34 cellular contexts compared by ENCODE assay signal in genomic region chr4:183145773-183146172, GRCh38.
"Had no signal": no experiment of that assay in that cellular context is flagged by ENCODE, and none has a peak within 500 bp of the region (broad histone marks: within the 10 kb centered on the region; RNA-seq: fewer than 3 reads in every experiment).

No MANE protein-coding gene starts in this region.

- H3K4me1 Mint-ChIP-seq: activated CD4-positive, alpha-beta T cell treated with anti-CD3 and anti-CD28 coated beads for 36 hours; activated CD4-positive, alpha-beta T cell treated with anti-CD3 and anti-CD28 coated beads, Interleukin-2, amount 10 ng/mL, durations not matched to agents 24 days and 14 days; activated CD8-positive, alpha-beta memory T cell treated with anti-CD3 and anti-CD28 coated beads, Interleukin-2, amount 10 ng/mL, durations not matched to agents 7 days and 5 days had no signal

- H3K4me3 ChIP-seq: adrenal gland, ascending aorta, esophagus squamous epithelium had no signal

- H3K27ac Mint-ChIP-seq: activated CD4-positive, alpha-beta memory T cell treated with anti-CD3 and anti-CD28 coated beads for 36 hours; activated CD4-positive, alpha-beta T cell treated with anti-CD3 and anti-CD28 coated beads for 36 hours; activated CD4-positive, alpha-beta T cell treated with anti-CD3 and anti-CD28 coated beads, Interleukin-2, amount 10 ng/mL, durations not matched to agents 24 days and 14 days; activated CD8-positive, alpha-beta memory T cell treated with anti-CD3 and anti-CD28 coated beads, Interleukin-2, amount 10 ng/mL, durations not matched to agents 7 days and 5 days; activated CD8-positive, alpha-beta T cell treated with anti-CD3 and anti-CD28 coated beads, Interleukin-2, amount 10 ng/mL, durations not matched to agents 7 days and 5 days; activated naive CD4-positive, alpha-beta T cell treated with anti-CD3 and anti-CD28 coated beads for 36 hours; activated naive CD4-positive, alpha-beta T cell treated with anti-CD3 and anti-CD28 coated beads, Interleukin-2, amount 50 U/mL, for 24 hours; activated naive CD8-positive, alpha-beta T cell treated with anti-CD3 and anti-CD28 coated beads for 36 hours; activated naive CD8-positive, alpha-beta T cell treated with anti-CD3 and anti-CD28 coated beads, Interleukin-2, amount 50 U/mL, for 24 hours; activated T-helper 1 cell treated with anti-CD3 and anti-CD28 coated beads, Interleukin-12 subunit alpha, Interleukin-12 subunit beta, Interleukin-2, Interleukin-4 antibody, amounts not matched to agents 30 ng/mL and 10 ng/mL and 1 ng/mL, durations not matched to agents 14 hours and 24 hours and 36 hours; activated T-helper 2 cell treated with anti-CD3 and anti-CD28 coated beads, Interferon-gamma antibody, Interleukin-2, Interleukin-4, amounts not matched to agents 10 μg/mL and 5 μg/mL and 100 μg/mL, durations not matched to agents 14 hours and 24 hours and 36 hours; T-cell; T-helper 1 cell treated with Interleukin-12 subunit alpha and Interleukin-12 subunit beta and Interleukin-4 antibody, amounts not matched to agents 30 μg/mL and 1 μg/mL, for 36 hours; T-helper 2 cell treated with Interferon-gamma antibody and Interleukin-4, amounts not matched to agents 5 μg/mL and 100 μg/mL, for 36 hours had no signal

- ATAC-seq: activated CD4-positive, alpha-beta T cell treated with anti-CD3 and anti-CD28 coated beads for 36 hours; activated CD8-positive, alpha-beta memory T cell treated with anti-CD3 and anti-CD28 coated beads, Interleukin-2, amount 10 ng/mL, durations not matched to agents 7 days and 5 days; activated CD8-positive, alpha-beta T cell treated with anti-CD3 and anti-CD28 coated beads, Interleukin-2, amount 10 ng/mL, durations not matched to agents 7 days and 5 days; activated naive CD8-positive, alpha-beta T cell treated with anti-CD3 and anti-CD28 coated beads, Interleukin-2, amount 50 U/mL, for 24 hours; T-cell had no signal

- H3K27ac ChIP-seq: adrenal gland, ascending aorta, brain microvascular endothelial cell, epithelial cell of prostate, esophagus squamous epithelium, WERI-Rb-1 had no signal

- H3K36me3 Mint-ChIP-seq: activated CD4-positive, alpha-beta memory T cell treated with anti-CD3 and anti-CD28 coated beads for 36 hours; activated CD8-positive, alpha-beta memory T cell treated with anti-CD3 and anti-CD28 coated beads, Interleukin-2, amount 10 ng/mL, durations not matched to agents 7 days and 5 days; activated naive CD8-positive, alpha-beta T cell treated with anti-CD3 and anti-CD28 coated beads for 36 hours; T-cell had no signal

- H3K9me3 ChIP-seq: adrenal gland, ascending aorta, esophagus squamous epithelium had no signal

- FAIRE-seq: colon, endometrium, endothelial cell of umbilical vein had no signal

- H3K4me3 Mint-ChIP-seq: activated CD4-positive, alpha-beta memory T cell treated with anti-CD3 and anti-CD28 coated beads for 36 hours; activated CD4-positive, alpha-beta T cell treated with anti-CD3 and anti-CD28 coated beads for 36 hours; activated CD4-positive, alpha-beta T cell treated with anti-CD3 and anti-CD28 coated beads, Interleukin-2, amount 10 ng/mL, durations not matched to agents 24 days and 14 days; activated CD8-positive, alpha-beta memory T cell treated with anti-CD3 and anti-CD28 coated beads, Interleukin-2, amount 10 ng/mL, durations not matched to agents 7 days and 5 days; activated CD8-positive, alpha-beta T cell treated with anti-CD3 and anti-CD28 coated beads, Interleukin-2, amount 10 ng/mL, durations not matched to agents 7 days and 5 days; activated naive CD4-positive, alpha-beta T cell treated with anti-CD3 and anti-CD28 coated beads for 36 hours; activated naive CD4-positive, alpha-beta T cell treated with anti-CD3 and anti-CD28 coated beads, Interleukin-2, amount 50 U/mL, for 24 hours; activated naive CD8-positive, alpha-beta T cell treated with anti-CD3 and anti-CD28 coated beads for 36 hours; activated naive CD8-positive, alpha-beta T cell treated with anti-CD3 and anti-CD28 coated beads, Interleukin-2, amount 50 U/mL, for 24 hours; activated T-helper 1 cell treated with anti-CD3 and anti-CD28 coated beads, Interleukin-12 subunit alpha, Interleukin-12 subunit beta, Interleukin-2, Interleukin-4 antibody, amounts not matched to agents 30 ng/mL and 10 ng/mL and 1 ng/mL, durations not matched to agents 14 hours and 24 hours and 36 hours; T-cell; T-helper 1 cell treated with Interleukin-12 subunit alpha and Interleukin-12 subunit beta and Interleukin-4 antibody, amounts not matched to agents 30 μg/mL and 1 μg/mL, for 36 hours; T-helper 2 cell treated with Interferon-gamma antibody and Interleukin-4, amounts not matched to agents 5 μg/mL and 100 μg/mL, for 36 hours had no signal

- DNase-seq: activated CD4-positive, alpha-beta memory T cell treated with anti-CD3 and anti-CD28 coated beads for 36 hours; activated CD4-positive, alpha-beta T cell treated with anti-CD3 and anti-CD28 coated beads for 36 hours; activated CD4-positive, CD25-positive, alpha-beta regulatory T cell; activated CD4-positive, CD25-positive, alpha-beta regulatory T cell treated with anti-CD3 and anti-CD28 coated beads, Interleukin-2, amount 50 U/mL, for 72 hours; activated CD8-positive, alpha-beta memory T cell treated with anti-CD3 and anti-CD28 coated beads, Interleukin-2, amount 10 ng/mL, durations not matched to agents 7 days and 5 days; activated CD8-positive, alpha-beta memory T cell treated with anti-CD3 and anti-CD28 coated beads, Interleukin-2, amount 50 U/mL, for 4 hours; activated CD8-positive, alpha-beta T cell treated with anti-CD3 and anti-CD28 coated beads, Interleukin-2, amount 10 ng/mL, durations not matched to agents 7 days and 5 days; activated effector memory CD4-positive, alpha-beta T cell treated with anti-CD3 and anti-CD28 coated beads, Interleukin-2, amount 50 U/mL, for 16 hours; activated naive CD4-positive, alpha-beta T cell treated with anti-CD3 and anti-CD28 coated beads for 36 hours; activated naive CD8-positive, alpha-beta T cell treated with anti-CD3 and anti-CD28 coated beads for 36 hours; activated naive CD8-positive, alpha-beta T cell treated with anti-CD3 and anti-CD28 coated beads, Interleukin-2, amount 50 U/mL, for 24 hours; activated T-cell treated with anti-CD3 and anti-CD28 coated beads, Interleukin-2, amount 50 U/mL, for 1 hour; activated T-cell treated with anti-CD3 and anti-CD28 coated beads, Interleukin-2, amount 50 U/mL, for 48 hours; adrenal gland; brain microvascular endothelial cell; cortex of kidney; dermis blood vessel endothelial cell; effector CD4-positive, alpha-beta T cell; esophagus squamous epithelium; foreskin fibroblast; T-cell; T1000; WERI-Rb-1 had no signal

- H3K27me3 ChIP-seq: adrenal gland, ascending aorta, brain microvascular endothelial cell, esophagus squamous epithelium had no signal

- H3K36me3 ChIP-seq: adrenal gland, ascending aorta, brain microvascular endothelial cell, esophagus squamous epithelium, WERI-Rb-1 had no signal

- H3K9me3 Mint-ChIP-seq: activated CD4-positive, alpha-beta T cell treated with anti-CD3 and anti-CD28 coated beads, Interleukin-2, amount 10 ng/mL, durations not matched to agents 24 days and 14 days; activated naive CD4-positive, alpha-beta T cell treated with anti-CD3 and anti-CD28 coated beads for 36 hours; activated naive CD4-positive, alpha-beta T cell treated with anti-CD3 and anti-CD28 coated beads, Interleukin-2, amount 50 U/mL, for 24 hours; activated naive CD8-positive, alpha-beta T cell treated with anti-CD3 and anti-CD28 coated beads for 36 hours; activated naive CD8-positive, alpha-beta T cell treated with anti-CD3 and anti-CD28 coated beads, Interleukin-2, amount 50 U/mL, for 24 hours; activated T-helper 1 cell treated with anti-CD3 and anti-CD28 coated beads, Interleukin-12 subunit alpha, Interleukin-12 subunit beta, Interleukin-2, Interleukin-4 antibody, amounts not matched to agents 30 ng/mL and 10 ng/mL and 1 ng/mL, durations not matched to agents 14 hours and 24 hours and 36 hours; activated T-helper 2 cell treated with anti-CD3 and anti-CD28 coated beads, Interferon-gamma antibody, Interleukin-2, Interleukin-4, amounts not matched to agents 10 μg/mL and 5 μg/mL and 100 μg/mL, durations not matched to agents 14 hours and 24 hours and 36 hours; T-cell; T-helper 1 cell treated with Interleukin-12 subunit alpha and Interleukin-12 subunit beta and Interleukin-4 antibody, amounts not matched to agents 30 μg/mL and 1 μg/mL, for 36 hours; T-helper 2 cell treated with Interferon-gamma antibody and Interleukin-4, amounts not matched to agents 5 μg/mL and 100 μg/mL, for 36 hours had no signal

- H3K27me3 Mint-ChIP-seq: activated CD4-positive, alpha-beta memory T cell treated with anti-CD3 and anti-CD28 coated beads for 36 hours; activated naive CD4-positive, alpha-beta T cell treated with anti-CD3 and anti-CD28 coated beads, Interleukin-2, amount 50 U/mL, for 24 hours; T-cell had no signal
